Comparison of ENCODE assay signal across 12 cellular contexts in genomic region chr2:29723255-29724001, GRCh38.
DNase-seq lines count a peak whose midpoint lies in the region; ATAC-seq and TF ChIP-seq lines count a peak whose summit lies in the region.
"Had no signal": no experiment of that assay in that cellular context is flagged by ENCODE, and none has a peak within 500 bp of the region (broad histone marks: within the 10 kb centered on the region; RNA-seq: fewer than 3 reads in every experiment).

No MANE protein-coding gene starts in this region.

- peaks cover 19% of the 10 kb centered on the region for H3K4me1 Mint-ChIP-seq in Calu3 (ENCODE audit: low read depth, unreplicated experiment)

- CTCF ChIA-PET in Calu3 (lab: Charles Lee), result interaction anchor here (0.5 kb wide), 1 partner anchor 218 kb away, joined by 3 read pairs; no protein-coding TSS in a partner anchor

- H3K9me3 Mint-ChIP-seq in Calu3 (ENCODE audit: low read depth, unreplicated experiment), result peaks cover 2% of the 10 kb centered on the region

- no peak for TF ChIP-seq CTCF in Calu3 (IDR thresholded peaks at IDR 0.05; ENCODE audit: unreplicated experiment)
- no peak for TF ChIP-seq CTCF in LNCaP clone FGC (IDR thresholded peaks at IDR 0.05; ENCODE audit: control insufficient read depth, extremely low read depth, insufficient read depth)

- H3K27me3 Mint-ChIP-seq in Calu3 (ENCODE audit: unreplicated experiment), result peaks cover 35% of the 10 kb centered on the region

- no peak overlapping the region for H3K4me3 ChIP-seq in LNCaP clone FGC (ENCODE audit: low read depth, low read length)
- H3K4me3 ChIP-seq: K562 had no signal

- DNase-seq in Calu3, result peak; percentile 6
- peak; percentile 40 for DNase-seq in LNCaP clone FGC (ENCODE audit: low read depth)
- DNase-seq in germinal center (ENCODE audit: low spot score), result no peak
- DNase-seq in NCI-H2107 (lab: John Stamatoyannopoulos, UW), result no peak
- DNase-seq in NCI-H2081 (lab: John Stamatoyannopoulos, UW), result no peak
- no peak for DNase-seq in occipital lobe (lab: John Stamatoyannopoulos, UW)
- DNase-seq: activated CD4-positive, alpha-beta T cell treated with anti-CD3 and anti-CD28 coated beads for 4 hours; AML-193 had no signal

- ATAC-seq in GM19372 (IDR thresholded peaks at IDR 0.05; ENCODE audit: low read depth, unreplicated experiment) (peak; percentile 83), HG02884 (IDR thresholded peaks at IDR 0.05; ENCODE audit: unreplicated experiment) (peak; percentile 84)
- ATAC-seq: K562 had no signal

- no peak overlapping the region for H3K4me3 Mint-ChIP-seq in Calu3 (ENCODE audit: low read depth, unreplicated experiment)
- H3K4me3 Mint-ChIP-seq: activated naive CD8-positive, alpha-beta T cell had no signal

- intact Hi-C loops in Calu3 (cut with micrococcal nuclease; ENCODE audit: unreplicated experiment), result no loop called here

- BruUV-seq in Calu3 (replicated peaks; lab: Mats Ljungman, UMichigan), result no TSS peak

- no peak overlapping the region for H3K27ac Mint-ChIP-seq in Calu3 (ENCODE audit: unreplicated experiment)
- H3K27ac Mint-ChIP-seq: activated naive CD8-positive, alpha-beta T cell had no signal

- no peaks in the 10 kb centered on the region for H3K36me3 Mint-ChIP-seq in Calu3 (ENCODE audit: insufficient read depth, unreplicated experiment)
- H3K36me3 Mint-ChIP-seq: activated naive CD8-positive, alpha-beta T cell had no signal

Comparison
In these comparisons a context has a peak if more than half of its experiments do, and no peak if none do; other contexts are left out.
1. DNase-seq: peak in Calu3 (single experiment) and LNCaP clone FGC (single experiment); none in germinal center (single experiment), NCI-H2107 (single experiment), NCI-H2081 (0 of 2) and occipital lobe (single experiment).